Comparison of ENCODE assay signal across 25 cellular contexts in the genomic region with DNA sequence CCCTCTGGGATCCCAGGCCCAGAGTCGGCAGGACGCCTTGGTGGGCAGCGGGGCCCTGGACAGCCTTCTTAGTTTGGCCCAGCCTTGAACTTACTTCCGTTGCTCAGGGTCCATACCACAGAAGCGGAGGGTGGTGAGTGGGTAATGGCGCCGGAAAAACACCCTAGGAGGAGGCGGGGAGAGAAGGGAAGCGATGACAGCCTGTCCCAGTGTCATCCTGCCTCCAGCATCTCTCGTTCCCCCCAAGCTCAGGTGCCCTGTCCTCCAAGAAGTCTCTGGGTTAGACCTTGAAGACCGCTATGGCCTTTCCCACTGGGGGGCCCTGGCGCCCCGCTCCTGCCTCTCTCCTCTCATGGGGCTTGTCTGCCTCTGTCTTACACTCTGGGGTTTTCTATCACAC. TPM values are rescaled to one million over a fixed set of nuclear protein-coding genes. Genes with fewer than 3 reads are reported as not detected.
DNase-seq lines count a peak whose midpoint lies in the region; ATAC-seq and TF ChIP-seq lines count a peak whose summit lies in the region.
"Had no signal": no experiment of that assay in that cellular context is flagged by ENCODE, and none has a peak within 500 bp of the region (broad histone marks: within the 10 kb centered on the region; RNA-seq: fewer than 3 reads in every experiment).

No MANE protein-coding gene starts in this region.

- in situ Hi-C loops in IMR-90 (cut with MboI; ENCODE audit: low sequenced_read_pairs): no loop called here

- H3K4me2 ChIP-seq in IMR-90 (ENCODE audit: low read depth, low read length): no peak overlapping the region
- H3K4me2 ChIP-seq in osteoblast (ENCODE audit: insufficient read depth, low read length): no peak overlapping the region

- H3K36me3 ChIP-seq in heart right ventricle (no peaks in the 10 kb centered on the region), IMR-90 (ENCODE audit: control insufficient read depth, insufficient read depth, low read length) (no peaks in the 10 kb centered on the region), osteoblast (ENCODE audit: insufficient read depth, low read length) (no peaks in the 10 kb centered on the region), endodermal cell (ENCODE audit: control insufficient read depth, insufficient read depth, low read length) (no peaks in the 10 kb centered on the region)
- H3K36me3 ChIP-seq: stomach, thyroid gland had no signal

- H3K79me1 ChIP-seq in IMR-90 (ENCODE audit: low read depth in 1 of 2, low read length in 2 of 2): peaks cover 0 to 7% of the 10 kb centered on the region in 2 experiments; a peak in 1 of 4 replicates

- DNase-seq in right cardiac atrium (peak in 2 of 3 donors; percentile 10 to 37), heart right ventricle (no peak), IMR-90 (no peak), osteoblast (ENCODE audit: insufficient read length, low spot score, missing footprints) (peak; percentile 39), endodermal cell (no peak), AG08396 (ENCODE audit: low spot score) (no peak)
- no peak for DNase-seq in activated T-helper 2 cell treated with anti-CD3 and anti-CD28 coated beads, Interferon-gamma antibody, Interleukin-2, Interleukin-4, amounts not matched to agents 10 μg/mL and 5 μg/mL and 100 μg/mL, durations not matched to agents 14 hours and 24 hours and 36 hours (ENCODE audit: low spot score)
- DNase-seq: erythroblast; glutamatergic neuron; GOT3; kidney; NCI-H1092; NCI-H1930; NCI-H524 treated with DMSO at 0.1 percent for 48 hours; NK-92 treated with Interleukin-12 subunit alpha and Interleukin-12 subunit beta, amount 100 ng/mL, for 24 hours; occipital lobe; SIG-M5; stomach; thyroid gland had no signal

- peaks cover 27% of the 10 kb centered on the region for H3K9me1 ChIP-seq in IMR-90 (ENCODE audit: insufficient read depth, low read length)

- no peak overlapping the region for H2BK5ac ChIP-seq in IMR-90 (ENCODE audit: low read depth, low read length, poor library complexity, severe bottlenecking)

- H3K27me3 ChIP-seq in right cardiac atrium (ENCODE audit: control insufficient read depth, insufficient read depth) (no peaks in the 10 kb centered on the region), heart right ventricle (no peaks in the 10 kb centered on the region), IMR-90 (ENCODE audit: control insufficient read depth, insufficient read depth, low read length) (no peaks in the 10 kb centered on the region), osteoblast (ENCODE audit: insufficient read depth, low read length) (no peaks in the 10 kb centered on the region), endodermal cell (ENCODE audit: control insufficient read depth, insufficient read depth, low read length, poor library complexity, severe bottlenecking) (no peaks in the 10 kb centered on the region)
- H3K27me3 ChIP-seq: stomach, thyroid gland, vagina had no signal

- H3K4me3 ChIP-seq in right cardiac atrium (ENCODE audit: low read length) (no peak overlapping the region), heart right ventricle (no peak overlapping the region), IMR-90 (ENCODE audit: insufficient read depth, low read depth, low read length) (no peak overlapping the region), osteoblast (ENCODE audit: insufficient read depth, low read length) (no peak overlapping the region), endodermal cell (ENCODE audit: low read length) (no peak overlapping the region)
- H3K4me3 ChIP-seq: stomach, thyroid gland, vagina had no signal

- H4K5ac ChIP-seq in IMR-90 (ENCODE audit: low read depth, low read length): no peak overlapping the region

- no peaks in the 10 kb centered on the region for H3K79me2 ChIP-seq in osteoblast (ENCODE audit: insufficient read depth, low read length)

- H3K4me3 Mint-ChIP-seq in activated T-helper 2 cell treated with anti-CD3 and anti-CD28 coated beads, Interferon-gamma antibody, Interleukin-2, Interleukin-4, amounts not matched to agents 10 μg/mL and 5 μg/mL and 100 μg/mL, durations not matched to agents 14 hours and 24 hours and 36 hours (ENCODE audit: low read depth): no peak overlapping the region
- no peak overlapping the region for H3K4me3 Mint-ChIP-seq in endodermal cell

- peak overlapping the region; percentile 69; the same call in 1 of the 3 replicates for H2BK15ac ChIP-seq in IMR-90 (ENCODE audit: low read depth, low read length)

- POLR2A ChIA-PET in IMR-90 (lab: Charles Lee; ENCODE audit: unreplicated experiment): no interaction called here

- peak overlapping the region; percentile 39 for H3K27ac Mint-ChIP-seq in activated T-helper 2 cell treated with anti-CD3 and anti-CD28 coated beads, Interferon-gamma antibody, Interleukin-2, Interleukin-4, amounts not matched to agents 10 μg/mL and 5 μg/mL and 100 μg/mL, durations not matched to agents 14 hours and 24 hours and 36 hours
- no peak overlapping the region for H3K27ac Mint-ChIP-seq in endodermal cell

- H2BK120ac ChIP-seq in IMR-90 (ENCODE audit: low read depth, low read length): no peak overlapping the region; the same call in 1 of the 2 replicates

- no peaks in the 10 kb centered on the region for H3K4me1 ChIP-seq in right cardiac atrium (ENCODE audit: control insufficient read depth, insufficient read depth, low read length)
- peaks cover 0 to 41% (median 7%) of the 10 kb centered on the region in 9 donors for H3K4me1 ChIP-seq in heart right ventricle
- peaks cover 15% of the 10 kb centered on the region for H3K4me1 ChIP-seq in IMR-90 (ENCODE audit: control insufficient read depth, insufficient read depth, low read length)
- H3K4me1 ChIP-seq in osteoblast (ENCODE audit: insufficient read depth, low read length): peaks cover 8% of the 10 kb centered on the region
- H3K4me1 ChIP-seq in endodermal cell (ENCODE audit: control insufficient read depth, insufficient read depth, low read length): peaks cover 6% of the 10 kb centered on the region

- TF ChIP-seq CTCF in heart right ventricle (IDR thresholded peaks at IDR 0.05) (no peak), IMR-90 (conservative IDR thresholded peaks at IDR 0.05; ENCODE audit: low read depth, low read length) (no peak), osteoblast (IDR thresholded peaks at IDR 0.05; ENCODE audit: extremely low read depth, low read depth, low read length) (no peak), endodermal cell (conservative IDR thresholded peaks at IDR 0.05) (no peak)

- H2AFZ ChIP-seq in IMR-90 (replicated peaks; ENCODE audit: low read length, poor library complexity) (no peak overlapping the region), osteoblast (ENCODE audit: low read length) (no peak overlapping the region)

- H3K56ac ChIP-seq in IMR-90 (ENCODE audit: extremely low read depth, insufficient read depth, low read length): no peak overlapping the region

- TF ChIP-seq RAD21 in IMR-90 (IDR thresholded peaks at IDR 0.05; ENCODE audit: low read length): no peak

- H3K23ac ChIP-seq in IMR-90 (ENCODE audit: low read depth, low read length): no peak overlapping the region

- no peaks in the 10 kb centered on the region for H3K9me3 ChIP-seq in right cardiac atrium (ENCODE audit: control insufficient read depth, low read length)
- no peaks in the 10 kb centered on the region for H3K9me3 ChIP-seq in heart right ventricle
- H3K9me3 ChIP-seq in IMR-90 (ENCODE audit: control insufficient read depth, insufficient read depth, low read length): no peaks in the 10 kb centered on the region
- no peaks in the 10 kb centered on the region for H3K9me3 ChIP-seq in osteoblast (ENCODE audit: low read depth, low read length)
- H3K9me3 ChIP-seq in endodermal cell (ENCODE audit: control insufficient read depth, low read length): no peaks in the 10 kb centered on the region
- H3K9me3 ChIP-seq: stomach, thyroid gland, vagina had no signal

- intact Hi-C loops in right cardiac atrium (cut with DNase I): loop anchor here in 2 of 4 donors (5.0 to 10.0 kb wide), 2 partner anchors 36 to 84 kb away; a partner anchor contains a TSS
- intact Hi-C loops in heart right ventricle (cut with DNase I): loop anchor here in 9 of 10 donors (5.0 kb wide), 6 partner anchors 36 to 121 kb away; a partner anchor contains a TSS
- intact Hi-C loops in IMR-90 (cut with micrococcal nuclease): no loop called here
- intact Hi-C loops in activated T-helper 2 cell treated with anti-CD3 and anti-CD28 coated beads, Interferon-gamma antibody, Interleukin-2, Interleukin-4, amounts not matched to agents 10 μg/mL and 5 μg/mL and 100 μg/mL, durations not matched to agents 14 hours and 24 hours and 36 hours (cut with micrococcal nuclease): no loop called here

- H3K9ac ChIP-seq in IMR-90 (ENCODE audit: low read depth, low read length): no peak overlapping the region
- no peak overlapping the region for H3K9ac ChIP-seq in endodermal cell (ENCODE audit: extremely low read depth, low read length, poor library complexity, severe bottlenecking)

- H3K18ac ChIP-seq in IMR-90 (ENCODE audit: low read depth, low read length): no peak overlapping the region

- dilution Hi-C loops in IMR-90 (cut with HindIII; ENCODE audit: low sequenced_read_pairs, unreplicated experiment): no loop called here

- no peak overlapping the region for H3K14ac ChIP-seq in IMR-90 (replicated peaks; ENCODE audit: low read depth, low read length)

- H4K20me1 ChIP-seq in IMR-90 (ENCODE audit: insufficient read depth, low read length): no peaks in the 10 kb centered on the region
- no peaks in the 10 kb centered on the region for H4K20me1 ChIP-seq in osteoblast (ENCODE audit: insufficient read depth, low read length)

- WGBS in right cardiac atrium: 94% methylated on average over 13 of the region's 13 CpGs
- WGBS in heart right ventricle, 2 donors: 93 to 95% methylated on average over 13 of the region's 13 CpGs
- no CpG with 5 or more reads among the region's 13 CpGs for whole genome bisulfite sequencing in IMR-90 (ENCODE audit: extremely low coverage in 2 of 2, insufficient read length in 1 of 2), 2 experiments
- 89 to 98% methylated on average over 6 to 13 of the region's 13 CpGs for WGBS in endodermal cell (ENCODE audit: insufficient coverage in 1 of 2, insufficient read length in 1 of 2), 2 experiments

- no peaks in the 10 kb centered on the region for H3K9me3 Mint-ChIP-seq in activated T-helper 2 cell treated with anti-CD3 and anti-CD28 coated beads, Interferon-gamma antibody, Interleukin-2, Interleukin-4, amounts not matched to agents 10 μg/mL and 5 μg/mL and 100 μg/mL, durations not matched to agents 14 hours and 24 hours and 36 hours
- no peaks in the 10 kb centered on the region for H3K9me3 Mint-ChIP-seq in endodermal cell

- H2AK9ac ChIP-seq in IMR-90 (replicated peaks; ENCODE audit: low read depth, low read length, poor library complexity): no peak overlapping the region

- H3K36me3 Mint-ChIP-seq in activated T-helper 2 cell treated with anti-CD3 and anti-CD28 coated beads, Interferon-gamma antibody, Interleukin-2, Interleukin-4, amounts not matched to agents 10 μg/mL and 5 μg/mL and 100 μg/mL, durations not matched to agents 14 hours and 24 hours and 36 hours (ENCODE audit: low read depth): peaks cover 17% of the 10 kb centered on the region
- no peaks in the 10 kb centered on the region for H3K36me3 Mint-ChIP-seq in endodermal cell (ENCODE audit: low read depth)

- no peak overlapping the region for H3K27ac ChIP-seq in right cardiac atrium (ENCODE audit: low read length)
- H3K27ac ChIP-seq in heart right ventricle: peak overlapping the region in 1 of 10 donors; percentile 82
- H3K27ac ChIP-seq in IMR-90 (ENCODE audit: insufficient read depth, low read length): no peak overlapping the region
- no peak overlapping the region for H3K27ac ChIP-seq in osteoblast (ENCODE audit: low read depth, low read length)
- H3K27ac ChIP-seq in endodermal cell (ENCODE audit: low read depth, low read length): no peak overlapping the region
- H3K27ac ChIP-seq: stomach, thyroid gland, vagina had no signal

- no peaks in the 10 kb centered on the region for H3K27me3 Mint-ChIP-seq in activated T-helper 2 cell treated with anti-CD3 and anti-CD28 coated beads, Interferon-gamma antibody, Interleukin-2, Interleukin-4, amounts not matched to agents 10 μg/mL and 5 μg/mL and 100 μg/mL, durations not matched to agents 14 hours and 24 hours and 36 hours (ENCODE audit: low read depth)
- no peaks in the 10 kb centered on the region for H3K27me3 Mint-ChIP-seq in endodermal cell (ENCODE audit: insufficient read depth)

- no peak for TF ChIP-seq POLR2A in IMR-90 (IDR thresholded peaks at IDR 0.05; ENCODE audit: low read depth, low read length)

- 0 out of 2 replicates have a peak overlapping the region, but pooled peaks have one; percentile 35 for H4K91ac ChIP-seq in IMR-90 (ENCODE audit: insufficient read depth, low read depth, low read length)

- no peak overlapping the region for H2BK20ac ChIP-seq in IMR-90 (ENCODE audit: low read depth, low read length)

- no peak overlapping the region for H3K4ac ChIP-seq in IMR-90 (ENCODE audit: low read depth, low read length)

- no TSS peak for BruUV-seq in IMR-90 (replicated peaks; lab: Mats Ljungman, UMichigan)

- CTCF ChIA-PET in IMR-90 (lab: Yijun Ruan, JAX): no interaction called here

- H4K8ac ChIP-seq in IMR-90 (ENCODE audit: low read depth in 2 of 2, low read length in 2 of 2): no peak overlapping the region

- ATAC-seq in right cardiac atrium (no peak), heart right ventricle (no peak), IMR-90 (ENCODE audit: low read depth) (no peak), HG02798 (IDR thresholded peaks at IDR 0.05; ENCODE audit: poor library complexity, unreplicated experiment) (no peak)
- ATAC-seq: Panc1 had no signal

- H3K4me1 Mint-ChIP-seq in activated T-helper 2 cell treated with anti-CD3 and anti-CD28 coated beads, Interferon-gamma antibody, Interleukin-2, Interleukin-4, amounts not matched to agents 10 μg/mL and 5 μg/mL and 100 μg/mL, durations not matched to agents 14 hours and 24 hours and 36 hours (ENCODE audit: low read depth): peaks cover 55% of the 10 kb centered on the region
- peaks cover 28% of the 10 kb centered on the region for H3K4me1 Mint-ChIP-seq in endodermal cell

- no peak overlapping the region; the same call in 1 of the 2 replicates for H2AK5ac ChIP-seq in IMR-90 (ENCODE audit: low read depth, low read length)

RNA-seq across cellular contexts. Expression of a gene that starts 22.9 kb away (rescaled TPM):
- under 1 TPM in 1 of 4 donors, not detected in 3; 0.14 TPM for total RNA-seq in right cardiac atrium
- polyA plus RNA-seq in right cardiac atrium: not detected
- under 1 TPM in 1 of 10 donors, not detected in 9; 0.62 TPM for total RNA-seq in heart right ventricle
- under 1 TPM in 1 of 2 donors, not detected in 1; 0.01 TPM for polyA plus RNA-seq in heart right ventricle
- 0.28 TPM in 1 of 2 replicates, not detected in the other for total RNA-seq in IMR-90 (2012; rRNA removed)
- 0.07 TPM in 1 of 2 replicates, not detected in the other for polyA plus RNA-seq in IMR-90 (2012; rRNA removed)
- polyA plus RNA-seq in IMR-90 (2012; cell fraction: cytosol; rRNA removed): 0.07 and 0.08 TPM in 2 replicates
- 0.33 and 0.57 TPM in 2 replicates for polyA plus RNA-seq in IMR-90 (2012; cell fraction: nucleus; rRNA removed; ENCODE audit: low replicate concordance)
- 8.7 and 9.0 TPM in 2 replicates for total RNA-seq in activated T-helper 2 cell treated with anti-CD3 and anti-CD28 coated beads, Interferon-gamma antibody, Interleukin-2, Interleukin-4, amounts not matched to agents 10 μg/mL and 5 μg/mL and 100 μg/mL, durations not matched to agents 14 hours and 24 hours and 36 hours
- under 0.01 and 0.29 TPM in 2 replicates for total RNA-seq in osteoblast
- 1 to 10 TPM in 1 of 2 donors, under 1 TPM in 1; 0.89 to 2.5 TPM for total RNA-seq in endodermal cell
- polyA plus RNA-seq in endodermal cell (2013, experiment 1 of 2): 0.07 TPM
- polyA plus RNA-seq in endodermal cell (2013, experiment 2 of 2): not detected
- total RNA-seq: G401, occipital lobe, pulmonary artery endothelial cell had no signal
- polyA plus RNA-seq: liver had no signal

RNA-seq across cellular contexts. Expression of a gene that starts 35.2 kb away (rescaled TPM):
- total RNA-seq in right cardiac atrium (100 to 1,000 TPM; 159 to 510 (median 262) TPM), heart right ventricle (100 to 1,000 TPM in 6 of 10 donors, 10 to 100 TPM in 4; 65.1 to 301 (median 123) TPM), IMR-90 (2012; rRNA removed) (257 and 308 TPM in 2 replicates), osteoblast (666 and 801 TPM in 2 replicates), endodermal cell (10 to 100 TPM; 58.3 to 69.0 TPM)
- polyA plus RNA-seq in right cardiac atrium (205 TPM), heart right ventricle (100 to 1,000 TPM; 224 to 295 TPM), IMR-90 (2012; rRNA removed) (1,187 TPM in 2 replicates)
- 1,397 and 1,707 TPM in 2 replicates for polyA plus RNA-seq in IMR-90 (2012; cell fraction: cytosol; rRNA removed)
- 452 and 510 TPM in 2 replicates for polyA plus RNA-seq in IMR-90 (2012; cell fraction: nucleus; rRNA removed; ENCODE audit: low replicate concordance)
- total RNA-seq in activated T-helper 2 cell treated with anti-CD3 and anti-CD28 coated beads, Interferon-gamma antibody, Interleukin-2, Interleukin-4, amounts not matched to agents 10 μg/mL and 5 μg/mL and 100 μg/mL, durations not matched to agents 14 hours and 24 hours and 36 hours: 54.6 and 59.3 TPM in 2 replicates
- polyA plus RNA-seq in endodermal cell (2013, experiment 1 of 2): 39.9 TPM
- 38.5 TPM for polyA plus RNA-seq in endodermal cell (2013, experiment 2 of 2)

Comparison
In these comparisons a context has a peak if more than half of its experiments do, and no peak if none do; other contexts are left out.
1. DNase-seq: peak in right cardiac atrium (2 of 3) and osteoblast (single experiment); none in heart right ventricle (0 of 2), IMR-90 (single experiment), activated T-helper 2 cell treated with anti-CD3 and anti-CD28 coated beads, Interferon-gamma antibody, Interleukin-2, Interleukin-4, amounts not matched to agents 10 μg/mL and 5 μg/mL and 100 μg/mL, durations not matched to agents 14 hours and 24 hours and 36 hours (single experiment), endodermal cell (single experiment) and AG08396 (single experiment).
2. intact Hi-C loops: an anchor here in heart right ventricle (5.0 kb wide); none called in IMR-90 and activated T-helper 2 cell treated with anti-CD3 and anti-CD28 coated beads, Interferon-gamma antibody, Interleukin-2, Interleukin-4, amounts not matched to agents 10 μg/mL and 5 μg/mL and 100 μg/mL, durations not matched to agents 14 hours and 24 hours and 36 hours.